Comparison of ENCODE assay signal across 21 cellular contexts in genomic region chr3:195129072-195129643, GRCh38.
DNase-seq lines count a peak whose midpoint lies in the region; ATAC-seq, FAIRE-seq and TF ChIP-seq lines count a peak whose summit lies in the region.
"Had no signal": no experiment of that assay in that cellular context is flagged by ENCODE, and none has a peak within 500 bp of the region (broad histone marks: within the 10 kb centered on the region; RNA-seq: fewer than 3 reads in every experiment).

No MANE protein-coding gene starts in this region.

- H3K9me3 Mint-ChIP-seq in activated CD8-positive, alpha-beta T cell treated with anti-CD3 and anti-CD28 coated beads for 36 hours = no peaks in the 10 kb centered on the region
- H3K9me3 Mint-ChIP-seq in activated CD8-positive, alpha-beta T cell treated with anti-CD3 and anti-CD28 coated beads, Interleukin-2, amount 10 ng/mL, durations not matched to agents 7 days and 5 days (ENCODE audit: insufficient read depth) = no peaks in the 10 kb centered on the region
- no peaks in the 10 kb centered on the region for H3K9me3 Mint-ChIP-seq in activated T-cell treated with anti-CD3 and anti-CD28 coated beads, Interleukin-2, amount 50 U/mL, for 72 hours
- peaks cover 3% of the 10 kb centered on the region for H3K9me3 Mint-ChIP-seq in mesothelial cell of epicardium
- H3K9me3 Mint-ChIP-seq: H9, WTC11 had no signal

- no peak for TF ChIP-seq CTCF in activated CD8-positive, alpha-beta T cell treated with anti-CD3 and anti-CD28 coated beads for 36 hours (IDR thresholded peaks at IDR 0.05)
- TF ChIP-seq CTCF in mesothelial cell of epicardium (IDR thresholded peaks at IDR 0.05; ENCODE audit: unreplicated experiment) = no peak

- H3K27ac Mint-ChIP-seq in activated CD8-positive, alpha-beta T cell treated with anti-CD3 and anti-CD28 coated beads for 36 hours = peak overlapping the region; percentile 87
- H3K27ac Mint-ChIP-seq in activated CD8-positive, alpha-beta T cell treated with anti-CD3 and anti-CD28 coated beads, Interleukin-2, amount 10 ng/mL, durations not matched to agents 7 days and 5 days = no peak overlapping the region
- H3K27ac Mint-ChIP-seq in activated T-cell treated with anti-CD3 and anti-CD28 coated beads, Interleukin-2, amount 50 U/mL, for 72 hours = peak overlapping the region; percentile 92
- H3K27ac Mint-ChIP-seq in mesothelial cell of epicardium = peak overlapping the region; percentile 13
- H3K27ac Mint-ChIP-seq: H9, WTC11 had no signal

- FAIRE-seq in GM12892 (lab: Jason Lieb, UNC) = peak; percentile 9
- FAIRE-seq: A549 had no signal

- CTCF ChIA-PET in activated CD8-positive, alpha-beta T cell treated with anti-CD3 and anti-CD28 coated beads for 36 hours (lab: Charles Lee) = interaction anchor here (0.7 to 1.2 kb wide), 3 partner anchors 16 to 63 kb away, joined by 3 to 4 read pairs (median 3); no protein-coding TSS in a partner anchor
- CTCF ChIA-PET in activated CD8-positive, alpha-beta T cell treated with anti-CD3 and anti-CD28 coated beads, Interleukin-2, amount 10 ng/mL, durations not matched to agents 7 days and 5 days (lab: Charles Lee) = interaction anchor here (1.0 to 2.1 kb wide), 4 partner anchors 19 to 446 kb away, joined by 3 to 9 read pairs (median 3); no protein-coding TSS in a partner anchor

- no peak for ATAC-seq in activated CD8-positive, alpha-beta T cell treated with anti-CD3 and anti-CD28 coated beads for 36 hours
- no peak for ATAC-seq in activated CD8-positive, alpha-beta T cell treated with anti-CD3 and anti-CD28 coated beads, Interleukin-2, amount 10 ng/mL, durations not matched to agents 7 days and 5 days
- ATAC-seq in activated T-cell treated with anti-CD3 and anti-CD28 coated beads, Interleukin-2, amount 50 U/mL, for 72 hours (replicated peaks in 1 of 2) = no peak
- ATAC-seq in HG03342 (IDR thresholded peaks at IDR 0.05; ENCODE audit: unreplicated experiment) = no peak
- ATAC-seq: A549, gastroesophageal sphincter, left colon, WTC11 had no signal

- POLR2A ChIA-PET in activated CD8-positive, alpha-beta T cell treated with anti-CD3 and anti-CD28 coated beads for 36 hours (lab: Charles Lee) = interaction anchor here (1.4 kb wide), 1 partner anchor 12 kb away, joined by 3 read pairs; no protein-coding TSS in a partner anchor
- POLR2A ChIA-PET in activated CD8-positive, alpha-beta T cell treated with anti-CD3 and anti-CD28 coated beads, Interleukin-2, amount 10 ng/mL, durations not matched to agents 7 days and 5 days (lab: Charles Lee) = interaction anchor here (1.5 kb wide), 1 partner anchor 30 kb away, joined by 4 read pairs; no protein-coding TSS in a partner anchor

- peaks cover 6% of the 10 kb centered on the region for H3K36me3 Mint-ChIP-seq in activated CD8-positive, alpha-beta T cell treated with anti-CD3 and anti-CD28 coated beads for 36 hours (ENCODE audit: low read depth)
- no peaks in the 10 kb centered on the region for H3K36me3 Mint-ChIP-seq in activated CD8-positive, alpha-beta T cell treated with anti-CD3 and anti-CD28 coated beads, Interleukin-2, amount 10 ng/mL, durations not matched to agents 7 days and 5 days (ENCODE audit: low read depth)
- no peaks in the 10 kb centered on the region for H3K36me3 Mint-ChIP-seq in activated T-cell treated with anti-CD3 and anti-CD28 coated beads, Interleukin-2, amount 50 U/mL, for 72 hours (ENCODE audit: insufficient read depth in 2 of 2)
- H3K36me3 Mint-ChIP-seq in mesothelial cell of epicardium = no peaks in the 10 kb centered on the region
- H3K36me3 Mint-ChIP-seq: WTC11 had no signal

- TF ChIP-seq POLR2A in GM12892 (IDR thresholded peaks at IDR 0.05; ENCODE audit: low read depth, low read length) = no peak; the same call in 1 of the 2 replicates

- H3K4me3 Mint-ChIP-seq in activated CD8-positive, alpha-beta T cell treated with anti-CD3 and anti-CD28 coated beads for 36 hours = peak overlapping the region; percentile 32
- no peak overlapping the region for H3K4me3 Mint-ChIP-seq in activated CD8-positive, alpha-beta T cell treated with anti-CD3 and anti-CD28 coated beads, Interleukin-2, amount 10 ng/mL, durations not matched to agents 7 days and 5 days
- peak overlapping the region; percentile 76 to 85 for H3K4me3 Mint-ChIP-seq in activated T-cell treated with anti-CD3 and anti-CD28 coated beads, Interleukin-2, amount 50 U/mL, for 72 hours
- H3K4me3 Mint-ChIP-seq in mesothelial cell of epicardium = no peak overlapping the region
- H3K4me3 Mint-ChIP-seq: H9, WTC11 had no signal

- peaks cover 34% of the 10 kb centered on the region for H3K4me1 Mint-ChIP-seq in activated CD8-positive, alpha-beta T cell treated with anti-CD3 and anti-CD28 coated beads for 36 hours (ENCODE audit: low read depth)
- H3K4me1 Mint-ChIP-seq in activated CD8-positive, alpha-beta T cell treated with anti-CD3 and anti-CD28 coated beads, Interleukin-2, amount 10 ng/mL, durations not matched to agents 7 days and 5 days (ENCODE audit: low read depth) = peaks cover 25% of the 10 kb centered on the region
- peaks cover 54% of the 10 kb centered on the region for H3K4me1 Mint-ChIP-seq in activated T-cell treated with anti-CD3 and anti-CD28 coated beads, Interleukin-2, amount 50 U/mL, for 72 hours (ENCODE audit: low read depth)
- H3K4me1 Mint-ChIP-seq in mesothelial cell of epicardium = peaks cover 39% of the 10 kb centered on the region

- H3K27me3 Mint-ChIP-seq in activated CD8-positive, alpha-beta T cell treated with anti-CD3 and anti-CD28 coated beads for 36 hours = no peaks in the 10 kb centered on the region
- no peaks in the 10 kb centered on the region for H3K27me3 Mint-ChIP-seq in activated CD8-positive, alpha-beta T cell treated with anti-CD3 and anti-CD28 coated beads, Interleukin-2, amount 10 ng/mL, durations not matched to agents 7 days and 5 days (ENCODE audit: low read depth)
- H3K27me3 Mint-ChIP-seq in activated T-cell treated with anti-CD3 and anti-CD28 coated beads, Interleukin-2, amount 50 U/mL, for 72 hours (ENCODE audit: low read depth) = no peaks in the 10 kb centered on the region
- H3K27me3 Mint-ChIP-seq in mesothelial cell of epicardium (ENCODE audit: low read depth) = no peaks in the 10 kb centered on the region

- intact Hi-C loops in activated CD8-positive, alpha-beta T cell treated with anti-CD3 and anti-CD28 coated beads for 36 hours (cut with micrococcal nuclease) = loop anchor here (5.0 kb wide), 1 partner anchor 128 kb away; no protein-coding TSS in a partner anchor

- DNase-seq in activated CD8-positive, alpha-beta T cell treated with anti-CD3 and anti-CD28 coated beads for 36 hours = no peak
- no peak for DNase-seq in activated CD8-positive, alpha-beta T cell treated with anti-CD3 and anti-CD28 coated beads, Interleukin-2, amount 10 ng/mL, durations not matched to agents 7 days and 5 days
- DNase-seq in GM12892 (ENCODE audit: insufficient read length) (no peak), mesothelial cell of epicardium (ENCODE audit: low spot score in 2 of 2, unreplicated experiment in 2 of 2) (no peak), DMS 273 (lab: John Stamatoyannopoulos, UW; ENCODE audit: unreplicated experiment) (no peak), NCI-H2171 treated with DMSO at 0.1 percent for 48 hours (lab: John Stamatoyannopoulos, UW) (no peak)
- DNase-seq in activated T-cell treated with anti-CD3 and anti-CD28 coated beads, Interleukin-2, amount 50 U/mL, for 72 hours = no peak
- DNase-seq: C1 segment of cervical spinal cord, DMS53, H9, KBM-7, left colon, mucosa of descending colon, NCI-H1930, NCI-H510A treated with DMSO at 0.1 percent for 48 hours, retina, SHP77 had no signal

Comparison
In these comparisons a context has a peak if more than half of its experiments do, and no peak if none do; other contexts are left out.
1. H3K4me3 Mint-ChIP-seq: peak in activated CD8-positive, alpha-beta T cell treated with anti-CD3 and anti-CD28 coated beads for 36 hours (single experiment) and activated T-cell treated with anti-CD3 and anti-CD28 coated beads, Interleukin-2, amount 50 U/mL, for 72 hours (2 of 2); none in activated CD8-positive, alpha-beta T cell treated with anti-CD3 and anti-CD28 coated beads, Interleukin-2, amount 10 ng/mL, durations not matched to agents 7 days and 5 days (single experiment) and mesothelial cell of epicardium (single experiment).